Comparison of ENCODE assay signal across 18 cellular contexts in genomic region chr7:80611353-80611752, GRCh38. TPM values are rescaled to one million over a fixed set of nuclear protein-coding genes. Genes with fewer than 3 reads are reported as not detected.
DNase-seq lines count a peak whose midpoint lies in the region; ATAC-seq and TF ChIP-seq lines count a peak whose summit lies in the region.
"Had no signal": no experiment of that assay in that cellular context is flagged by ENCODE, and none has a peak within 500 bp of the region (broad histone marks: within the 10 kb centered on the region; RNA-seq: fewer than 3 reads in every experiment).

No MANE protein-coding gene starts in this region.

- no peaks in the 10 kb centered on the region for H4K20me1 ChIP-seq in SK-N-SH (ENCODE audit: insufficient read depth)
- no peaks in the 10 kb centered on the region for H4K20me1 ChIP-seq in hepatocyte (ENCODE audit: insufficient read depth, poor library complexity, severe bottlenecking)
- H4K20me1 ChIP-seq: BLaER1 treated with 17β-estradiol and CSF1 and Interleukin-3, amounts not matched to agents 10 nM and 100 nM had no signal

- no peak for TF ChIP-seq RAD21 in SK-N-SH (IDR thresholded peaks at IDR 0.05; ENCODE audit: low read length)

- H3K4me1 Mint-ChIP-seq in T-cell = no peaks in the 10 kb centered on the region
- H3K4me1 Mint-ChIP-seq: activated CD4-positive, alpha-beta T cell treated with anti-CD3 and anti-CD28 coated beads, Interleukin-2, amount 10 ng/mL, durations not matched to agents 7 days and 5 days; naive B cell had no signal

- no peak for TF ChIP-seq EP300 in SK-N-SH (IDR thresholded peaks at IDR 0.05; ENCODE audit: borderline replicate concordance in 1 of 2, low read depth in 1 of 2, low read length in 1 of 2)

- H3K4me3 ChIP-seq in SK-N-SH (ENCODE audit: low read depth in 2 of 2, low read length in 1 of 2) (no peak overlapping the region), hepatocyte (no peak overlapping the region), skeletal muscle satellite cell (ENCODE audit: low read length) (no peak overlapping the region)
- H3K4me3 ChIP-seq: BLaER1 treated with 17β-estradiol and CSF1 and Interleukin-3, amounts not matched to agents 10 nM and 100 nM; HAP-1 had no signal

- H3K4me2 ChIP-seq in SK-N-SH (peak overlapping the region; percentile 44; the same call in 1 of the 2 replicates), hepatocyte (no peak overlapping the region), skeletal muscle satellite cell (ENCODE audit: low read length) (peak overlapping the region; percentile 25)

- 83% methylated on average over 3 of the region's 3 CpGs for WGBS in SK-N-SH (ENCODE audit: low lambda C conversion rate)
- 80% methylated on average over 3 of the region's 3 CpGs for WGBS in hepatocyte (ENCODE audit: low lambda C conversion rate, missing lambda C conversion rate)

- no peaks in the 10 kb centered on the region for H3K27me3 Mint-ChIP-seq in T-cell

- H2AFZ ChIP-seq in SK-N-SH (ENCODE audit: low read depth) (no peak overlapping the region), hepatocyte (no peak overlapping the region)

- H3K9me3 ChIP-seq in SK-N-SH = no peaks in the 10 kb centered on the region
- no peaks in the 10 kb centered on the region for H3K9me3 ChIP-seq in hepatocyte (ENCODE audit: low read depth)
- no peaks in the 10 kb centered on the region for H3K9me3 ChIP-seq in skeletal muscle satellite cell (replicated peaks; ENCODE audit: low read length)
- H3K9me3 ChIP-seq: BLaER1 treated with 17β-estradiol and CSF1 and Interleukin-3, amounts not matched to agents 10 nM and 100 nM; HAP-1 had no signal

- H3F3A ChIP-seq in SK-N-SH (replicated peaks; ENCODE audit: insufficient read depth) = peaks cover 19% of the 10 kb centered on the region

- CTCF ChIA-PET in SK-N-SH (lab: Yijun Ruan, JAX) (no interaction called here), T-cell (lab: Charles Lee) (no interaction called here)

- H3K27me3 ChIP-seq in SK-N-SH (ENCODE audit: insufficient read depth) (no peaks in the 10 kb centered on the region), hepatocyte (no peaks in the 10 kb centered on the region), skeletal muscle satellite cell (ENCODE audit: control insufficient read depth, insufficient read depth, low read length) (no peaks in the 10 kb centered on the region)
- H3K27me3 ChIP-seq: BLaER1 treated with 17β-estradiol and CSF1 and Interleukin-3, amounts not matched to agents 10 nM and 100 nM had no signal

- H3K4me1 ChIP-seq in SK-N-SH (ENCODE audit: control insufficient read depth in 1 of 2, insufficient read depth in 2 of 2, low read depth in 1 of 2, low read length in 1 of 2) (peaks cover 3 to 20% of the 10 kb centered on the region in 2 experiments), hepatocyte (ENCODE audit: insufficient read depth) (peaks cover 36% of the 10 kb centered on the region), skeletal muscle satellite cell (ENCODE audit: control insufficient read depth, insufficient read depth, low read length) (peaks cover 28% of the 10 kb centered on the region)

- H3K9me3 Mint-ChIP-seq in T-cell = peaks cover 0 to 5% (median 4%) of the 10 kb centered on the region in 3 donors
- H3K9me3 Mint-ChIP-seq: activated CD4-positive, alpha-beta T cell treated with anti-CD3 and anti-CD28 coated beads, Interleukin-2, amount 10 ng/mL, durations not matched to agents 7 days and 5 days; naive B cell had no signal

- no peak overlapping the region for H3K9ac ChIP-seq in SK-N-SH
- no peak overlapping the region for H3K9ac ChIP-seq in skeletal muscle satellite cell (ENCODE audit: low read depth, low read length)
- H3K9ac ChIP-seq: BLaER1 treated with 17β-estradiol and CSF1 and Interleukin-3, amounts not matched to agents 10 nM and 100 nM had no signal

- H3K27ac ChIP-seq in SK-N-SH (ENCODE audit: low read depth in 2 of 2, low read length in 1 of 2) (peak overlapping the region in 1 of 2 experiments; percentile 44; a peak in 2 of 4 replicates), hepatocyte (peak overlapping the region; percentile 5)
- H3K27ac ChIP-seq: BLaER1 treated with 17β-estradiol and CSF1 and Interleukin-3, amounts not matched to agents 10 nM and 100 nM had no signal

- H3K36me3 ChIP-seq in SK-N-SH (replicated peaks in 1 of 2; ENCODE audit: control insufficient read depth in 1 of 2, insufficient read depth in 2 of 2, low read length in 1 of 2) = no peaks in the 10 kb centered on the region
- no peaks in the 10 kb centered on the region for H3K36me3 ChIP-seq in hepatocyte (replicated peaks; ENCODE audit: insufficient read depth, low read depth)
- no peaks in the 10 kb centered on the region for H3K36me3 ChIP-seq in skeletal muscle satellite cell (ENCODE audit: insufficient read depth, low read length)
- H3K36me3 ChIP-seq: BLaER1 treated with 17β-estradiol and CSF1 and Interleukin-3, amounts not matched to agents 10 nM and 100 nM; HAP-1 had no signal

- TF ChIP-seq CTCF in SK-N-SH (IDR thresholded peaks at IDR 0.05) = no peak
- TF ChIP-seq CTCF in hepatocyte (IDR thresholded peaks at IDR 0.05; ENCODE audit: poor library complexity) = no peak

- H3K9me2 ChIP-seq in SK-N-SH (no peaks in the 10 kb centered on the region), hepatocyte (replicated peaks; ENCODE audit: insufficient read depth) (no peaks in the 10 kb centered on the region)

- ATAC-seq in HG02763 (IDR thresholded peaks at IDR 0.05; ENCODE audit: unreplicated experiment) (no peak), T-cell (replicated peaks in 1 of 4) (no peak), HG03196 (IDR thresholded peaks at IDR 0.05; ENCODE audit: unreplicated experiment) (no peak)

- H3K27ac Mint-ChIP-seq in T-cell = no peak overlapping the region
- H3K27ac Mint-ChIP-seq: activated CD4-positive, alpha-beta T cell treated with anti-CD3 and anti-CD28 coated beads, Interleukin-2, amount 10 ng/mL, durations not matched to agents 7 days and 5 days; naive B cell had no signal

- POLR2A ChIA-PET in SK-N-SH (lab: Yijun Ruan, JAX) (no interaction called here), T-cell (lab: Charles Lee) (no interaction called here)

- no peaks in the 10 kb centered on the region for H3K36me3 Mint-ChIP-seq in T-cell
- H3K36me3 Mint-ChIP-seq: naive B cell had no signal

- peak; percentile 8 for DNase-seq in NCI-H2029 (lab: John Stamatoyannopoulos, UW)
- DNase-seq in NCI-H2029 treated with DMSO at 0.1 percent for 48 hours (lab: John Stamatoyannopoulos, UW) = no peak
- no peak for DNase-seq in SK-N-SH
- no peak for DNase-seq in hepatocyte (ENCODE audit: low spot score)
- no peak for DNase-seq in T-cell
- DNase-seq: activated CD4-positive, alpha-beta T cell treated with anti-CD3 and anti-CD28 coated beads, Interleukin-2, amount 10 ng/mL, durations not matched to agents 7 days and 5 days; activated CD8-positive, alpha-beta memory T cell treated with anti-CD3 and anti-CD28 coated beads, Interleukin-2, amount 50 U/mL, for 4 hours; activated effector memory CD4-positive, alpha-beta T cell treated with Interleukin-2 at 50 U/mL for 16 hours; amniotic stem cell; cerebellar nuclear complex; naive B cell; NCI-H1694 treated with DMSO at 0.1 percent for 48 hours; stimulated activated CD4-positive, alpha-beta T cell treated with anti-CD3 and anti-CD28 coated beads, Interleukin-4, amount 100 ng/mL, for 24 hours had no signal

- H3K79me2 ChIP-seq in SK-N-SH (ENCODE audit: insufficient read depth) (no peaks in the 10 kb centered on the region), hepatocyte (no peaks in the 10 kb centered on the region)

- H3K4me3 Mint-ChIP-seq in T-cell = no peak overlapping the region
- H3K4me3 Mint-ChIP-seq: activated CD4-positive, alpha-beta T cell treated with anti-CD3 and anti-CD28 coated beads, Interleukin-2, amount 10 ng/mL, durations not matched to agents 7 days and 5 days had no signal

TF ChIP-seq in SK-N-SH, 30 proteins besides CTCF, POLR2A, EP300 and RAD21:
- TF ChIP-seq USF2 (IDR thresholded peaks at IDR 0.05; ENCODE audit: borderline replicate concordance, low read depth, low read length) = no peak
- no peak for TF ChIP-seq FOXM1 (IDR thresholded peaks at IDR 0.05; ENCODE audit: low read depth)
- TF ChIP-seq GABPA (IDR thresholded peaks at IDR 0.05; ENCODE audit: low read depth) = no peak
- no peak for TF ChIP-seq YY1 (IDR thresholded peaks at IDR 0.05; ENCODE audit: low read depth)
- no peak for TF ChIP-seq SMC3 (IDR thresholded peaks at IDR 0.05; ENCODE audit: low read depth, low read length)
- TF ChIP-seq POLR2AphosphoS5 (IDR thresholded peaks at IDR 0.05; ENCODE audit: low read depth, low read length) = no peak
- TF ChIP-seq MEF2A (IDR thresholded peaks at IDR 0.05; ENCODE audit: borderline replicate concordance, low read depth) = no peak

RNA-seq across cellular contexts. Expression of gene CD36, which starts 27.1 kb away (rescaled TPM):
- polyA plus RNA-seq in SK-N-SH (2012; rRNA removed) (0.10 and 0.16 TPM in 2 replicates), hepatocyte (4.2 and 5.4 TPM in 2 replicates)
- polyA plus RNA-seq in SK-N-SH (2012; cell fraction: cytosol; rRNA removed) = 0.23 and 0.25 TPM in 2 replicates
- 0.16 and 0.29 TPM in 2 replicates for polyA plus RNA-seq in SK-N-SH (2012; cell fraction: nucleus; rRNA removed)
- total RNA-seq in hepatocyte (16.3 and 22.6 TPM in 2 replicates), T-cell (under 1 TPM in 4 of 5 donors, not detected in 1; 0.32 to 0.70 (median 0.42) TPM)
- 0.66 and 0.76 TPM in 2 replicates for total RNA-seq in skeletal muscle satellite cell (2012; rRNA removed)
- total RNA-seq: activated CD4-positive, alpha-beta T cell treated with anti-CD3 and anti-CD28 coated beads, Interleukin-2, amount 10 ng/mL, durations not matched to agents 7 days and 5 days had no signal

Comparison
In these comparisons a context has a peak if more than half of its experiments do, and no peak if none do; other contexts are left out.
1. RNA of gene CD36, which starts 27.1 kb away (total RNA-seq): 16.3 to 22.6 TPM in hepatocyte; 0.32 to 0.70 TPM in T-cell; every median in the first group is over 10 times any median in the second.